ENCODE assay signal across 21 cellular contexts in genomic region chr7:47393406-47393805, GRCh38.
"Had no signal": no experiment of that assay in that cellular context is flagged by ENCODE, and none has a peak within 500 bp of the region (broad histone marks: within the 10 kb centered on the region; RNA-seq: fewer than 3 reads in every experiment).

No MANE protein-coding gene starts in this region.

- H3K27me3 Mint-ChIP-seq: effector memory CD8-positive, alpha-beta T cell; memory B cell; type B pancreatic cell had no signal

- H3K27ac Mint-ChIP-seq: effector memory CD8-positive, alpha-beta T cell; memory B cell; natural killer cell; stimulated activated effector memory CD8-positive, alpha-beta T cell treated with anti-CD3 and anti-CD28 coated beads, Interleukin-12 subunit alpha, Interleukin-12 subunit beta, amount 100 ng/mL, for 72 hours; type B pancreatic cell had no signal

- H3K9me3 ChIP-seq: esophagus squamous epithelium, ovary, right lobe of liver, testis, tibial artery had no signal

- H3K27ac ChIP-seq: esophagus squamous epithelium, right lobe of liver, testis, tibial artery had no signal

- DNase-seq: cerebellar nuclear complex; cortex of kidney; effector memory CD8-positive, alpha-beta T cell; erythroblast; esophagus squamous epithelium; foreskin melanocyte; natural killer cell; occipital lobe; retina; stimulated activated CD4-positive, alpha-beta T cell treated with anti-CD3 and anti-CD28 coated beads, Interleukin-2, amount 100 ng/mL, for 24 hours; stimulated activated CD4-positive, alpha-beta T cell treated with anti-CD3 and anti-CD28 coated beads, Interleukin-4, amount 100 ng/mL, for 24 hours; stimulated activated naive CD4-positive, alpha-beta T cell treated with Interleukin-2 at 50 U/mL for 16 hours; substantia nigra; testis had no signal

- H3K36me3 ChIP-seq: ovary had no signal

- H3K4me1 Mint-ChIP-seq: natural killer cell; stimulated activated effector memory CD8-positive, alpha-beta T cell treated with anti-CD3 and anti-CD28 coated beads, Interleukin-12 subunit alpha, Interleukin-12 subunit beta, amount 100 ng/mL, for 72 hours had no signal

- H3K36me3 Mint-ChIP-seq: natural killer cell; stimulated activated effector memory CD8-positive, alpha-beta T cell treated with anti-CD3 and anti-CD28 coated beads, Interleukin-12 subunit alpha, Interleukin-12 subunit beta, amount 100 ng/mL, for 72 hours had no signal

- H3K4me3 Mint-ChIP-seq: effector memory CD8-positive, alpha-beta T cell; memory B cell; natural killer cell; stimulated activated effector memory CD8-positive, alpha-beta T cell treated with anti-CD3 and anti-CD28 coated beads, Interleukin-12 subunit alpha, Interleukin-12 subunit beta, amount 100 ng/mL, for 72 hours; type B pancreatic cell had no signal

- ATAC-seq: effector memory CD8-positive, alpha-beta T cell; natural killer cell; right lobe of liver had no signal

- H3K4me1 ChIP-seq: right lobe of liver had no signal

- H3K27me3 ChIP-seq: ovary, right lobe of liver, testis, tibial artery had no signal

- H3K9me3 Mint-ChIP-seq: natural killer cell, type B pancreatic cell had no signal

- H3K4me3 ChIP-seq: esophagus squamous epithelium, lung, ovary, right lobe of liver, testis, tibial artery had no signal
